ENCODE assay signal across 22 cellular contexts in genomic region chr3:48372862-48373435, GRCh38. TPM values are rescaled to one million over a fixed set of nuclear protein-coding genes. Genes with fewer than 3 reads are reported as not detected.
"Had no signal": no experiment of that assay in that cellular context is flagged by ENCODE, and none has a peak within 500 bp of the region (broad histone marks: within the 10 kb centered on the region; RNA-seq: fewer than 3 reads in every experiment).

No MANE protein-coding gene starts in this region.

- H3K27me3 ChIP-seq: brain microvascular endothelial cell, thyroid gland had no signal

- H3K9me3 ChIP-seq: thyroid gland had no signal

- H3K27ac ChIP-seq: brain microvascular endothelial cell, thyroid gland had no signal

- H3K36me3 ChIP-seq: brain microvascular endothelial cell, thyroid gland had no signal

- FAIRE-seq: frontal cortex, islet of Langerhans had no signal

- H3K4me3 ChIP-seq: lung, thyroid gland had no signal

- DNase-seq: activated CD4-positive, alpha-beta T cell treated with anti-CD3 and anti-CD28 coated beads, Interleukin-2, amount 50 U/mL, for 1 hour; activated CD8-positive, alpha-beta memory T cell treated with anti-CD3 and anti-CD28 coated beads for 24 hours; activated naive CD4-positive, alpha-beta T cell; activated naive CD8-positive, alpha-beta T cell treated with anti-CD3 and anti-CD28 coated beads, Interleukin-2, amount 10 ng/mL, durations not matched to agents 7 days and 5 days; brain microvascular endothelial cell; dermis blood vessel endothelial cell; head of caudate nucleus; left colon; midbrain; posterior cingulate gyrus; retina; thyroid gland had no signal

- ATAC-seq: activated CD4-positive, CD25-positive, alpha-beta regulatory T cell treated with anti-CD3 and anti-CD28 coated beads, Interleukin-2, amount 50 U/mL, for 24 hours; left colon had no signal

RNA-seq across cellular contexts. Expression of gene FBXW12, which starts 0.9 kb away (rescaled TPM):
- total RNA-seq: activated naive CD8-positive, alpha-beta T cell treated with anti-CD3 and anti-CD28 coated beads, Interleukin-2, amount 10 ng/mL, durations not matched to agents 7 days and 5 days; dermis blood vessel endothelial cell; left colon; lung; myocyte; T-helper 2 cell treated with Interferon-gamma antibody and Interleukin-4, amounts not matched to agents 100 ng/mL and 5 ng/mL, for 36 hours; thyroid gland had no signal
- polyA plus RNA-seq: lung, neural cell, urinary bladder had no signal

RNA-seq across cellular contexts. Expression of gene SPINK8, which starts 39.5 kb away (rescaled TPM):
- total RNA-seq: activated naive CD8-positive, alpha-beta T cell treated with anti-CD3 and anti-CD28 coated beads, Interleukin-2, amount 10 ng/mL, durations not matched to agents 7 days and 5 days; cerebellum; dermis blood vessel endothelial cell; epithelial cell of proximal tubule; frontal cortex; left colon; lung; myocyte; T-helper 2 cell treated with Interferon-gamma antibody and Interleukin-4, amounts not matched to agents 100 ng/mL and 5 ng/mL, for 36 hours; thyroid gland; urinary bladder had no signal
- polyA plus RNA-seq: lung, neural cell, urinary bladder had no signal
